Comparison of ENCODE assay signal across 1 cellular context in genomic region chr11:68927280-68928107, GRCh38.
TF ChIP-seq lines count a peak whose summit lies in the region.

No MANE protein-coding gene starts in this region.

TF ChIP-seq in GM23338, 12 proteins besides CTCF, POLR2A, EP300 and RAD21 (continued from another document):
- no peak for TF ChIP-seq ZNF462 (CRISPR knock-in tag; IDR thresholded peaks at IDR 0.05)
- TF ChIP-seq EZH2phosphoT487 (IDR thresholded peaks at IDR 0.05; ENCODE audit: unreplicated experiment): no peak
- no peak for TF ChIP-seq CREB1 (CRISPR knock-in tag; IDR thresholded peaks at IDR 0.05; ENCODE audit: low read depth)
- TF ChIP-seq ETS1 (IDR thresholded peaks at IDR 0.05): no peak
- TF ChIP-seq NANOG (IDR thresholded peaks at IDR 0.05; ENCODE audit: borderline replicate concordance): no peak
- TF ChIP-seq STAT1 (IDR thresholded peaks at IDR 0.05; ENCODE audit: unreplicated experiment): no peak
- no peak for TF ChIP-seq POLR2AphosphoS5 (IDR thresholded peaks at IDR 0.05; ENCODE audit: low read depth)
- no peak for TF ChIP-seq EZH2 (IDR thresholded peaks at IDR 0.05; ENCODE audit: low read depth, unreplicated experiment)
- no peak for TF ChIP-seq ZNF114 (CRISPR knock-in tag; IDR thresholded peaks at IDR 0.05)
- no peak for TF ChIP-seq ZNF331 (CRISPR knock-in tag; IDR thresholded peaks at IDR 0.05; ENCODE audit: low read depth)
- no peak for TF ChIP-seq JUNB (IDR thresholded peaks at IDR 0.05; ENCODE audit: unreplicated experiment)
